Comparison of ENCODE assay signal across 31 cellular contexts in the genomic region with DNA sequence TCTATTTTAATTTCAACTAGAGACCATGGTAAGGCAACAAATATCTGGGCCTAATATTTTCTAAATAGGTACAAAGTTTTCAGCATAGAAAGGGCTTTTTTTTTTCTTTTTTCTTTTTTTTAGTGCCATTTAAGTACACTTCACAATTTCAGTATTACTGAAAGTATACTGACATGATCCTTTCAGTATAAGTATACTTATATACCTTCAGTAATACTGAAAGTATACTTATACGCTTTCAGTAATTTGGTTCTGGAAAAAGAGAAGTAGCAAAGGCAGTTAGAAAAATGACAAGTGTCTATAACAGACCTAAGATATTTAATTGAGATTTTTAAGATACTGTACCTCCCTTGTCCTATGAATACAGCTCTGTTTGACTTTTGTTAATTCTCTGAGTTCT.
"Had no signal": no experiment of that assay in that cellular context is flagged by ENCODE, and none has a peak within 500 bp of the region (broad histone marks: within the 10 kb centered on the region; RNA-seq: fewer than 3 reads in every experiment).

No MANE protein-coding gene starts in this region.

- H3K9me3 ChIP-seq: adrenal gland, body of pancreas, breast epithelium had no signal

- H3K4me3 ChIP-seq: adrenal gland, body of pancreas, breast epithelium had no signal

- H3K36me3 ChIP-seq: adrenal gland, brain microvascular endothelial cell, breast epithelium had no signal

- H3K27me3 ChIP-seq: adrenal gland, body of pancreas, brain microvascular endothelial cell, breast epithelium had no signal

- H3K4me1 ChIP-seq: adrenal gland, body of pancreas, breast epithelium had no signal

- ATAC-seq: activated CD8-positive, alpha-beta T cell treated with anti-CD3 and anti-CD28 coated beads for 36 hours; activated naive CD4-positive, alpha-beta T cell treated with anti-CD3 and anti-CD28 coated beads, Interleukin-2, amount 50 U/mL, for 72 hours; activated T-cell treated with anti-CD3 and anti-CD28 coated beads, Interleukin-2, amount 50 U/mL, for 4 hours; activated T-cell treated with anti-CD3 and anti-CD28 coated beads, Interleukin-2, amount 50 U/mL, for 72 hours; activated T-helper 17 cell treated with anti-CD3 and anti-CD28 coated beads, Interleukin-2, amount 50 U/mL, for 72 hours; body of pancreas had no signal

- DNase-seq: activated B cell treated with CpG ODN at 0.5 μM for 24 hours; activated CD4-positive, alpha-beta memory T cell treated with anti-CD3 and anti-CD28 coated beads for 36 hours; activated CD4-positive, alpha-beta T cell treated with anti-CD3 and anti-CD28 coated beads for 4 hours; activated CD4-positive, alpha-beta T cell treated with anti-CD3 and anti-CD28 coated beads, Interleukin-2, amount 10 ng/mL, durations not matched to agents 24 days and 14 days; activated CD4-positive, alpha-beta T cell treated with anti-CD3 and anti-CD28 coated beads, Interleukin-2, amount 50 U/mL, for 1 hour; activated CD4-positive, alpha-beta T cell treated with anti-CD3 and anti-CD28 coated beads, Interleukin-2, amount 50 U/mL, for 4 hours; activated CD4-positive, CD25-positive, alpha-beta regulatory T cell treated with anti-CD3 and anti-CD28 coated beads, Interleukin-2, amount 50 U/mL, for 72 hours; activated CD8-positive, alpha-beta memory T cell treated with anti-CD3 and anti-CD28 coated beads, Interleukin-2, amount 50 U/mL, for 4 hours; activated CD8-positive, alpha-beta T cell treated with anti-CD3 and anti-CD28 coated beads for 36 hours; activated effector memory CD4-positive, alpha-beta T cell treated with anti-CD3 and anti-CD28 coated beads, Interleukin-2, amount 50 U/mL, for 16 hours; activated gamma-delta T cell treated with Interleukin-2 at 50 U/mL for 16 hours; activated naive CD4-positive, alpha-beta T cell; activated naive CD4-positive, alpha-beta T cell treated with anti-CD3 and anti-CD28 coated beads for 36 hours; activated naive CD4-positive, alpha-beta T cell treated with anti-CD3 and anti-CD28 coated beads, Interleukin-2, amount 50 U/mL, for 16 hours; activated naive CD8-positive, alpha-beta T cell treated with anti-CD3 and anti-CD28 coated beads for 36 hours; activated T-cell treated with anti-CD3 and anti-CD28 coated beads for 4 hours; activated T-cell treated with anti-CD3 and anti-CD28 coated beads, Interleukin-2, amount 50 U/mL, for 1 hour; activated T-cell treated with anti-CD3 and anti-CD28 coated beads, Interleukin-2, amount 50 U/mL, for 4 hours; activated T-cell treated with anti-CD3 and anti-CD28 coated beads, Interleukin-2, amount 50 U/mL, for 72 hours; adrenal gland; amniotic stem cell; aorta; body of pancreas; brain microvascular endothelial cell; central memory CD4-positive, alpha-beta T cell; T-helper 2 cell; T-helper 9 cell had no signal

- H3K27ac ChIP-seq: adrenal gland, body of pancreas, brain microvascular endothelial cell, breast epithelium, VCaP had no signal
